In genomic region chr15:68054658-68055223, GRCh38 we compare ENCODE assay signal across 1 cellular context.
TF ChIP-seq lines count a peak whose summit lies in the region.

No MANE protein-coding gene starts in this region.

TF ChIP-seq in H1, 55 proteins besides CTCF, POLR2A, EP300 and RAD21 (continued from another document):
- TF ChIP-seq TAF1 (IDR thresholded peaks at IDR 0.05; ENCODE audit: low read depth, low read length), result no peak
- TF ChIP-seq SIX5 (IDR thresholded peaks at IDR 0.05; ENCODE audit: low read depth, low read length), result no peak
- no peak for TF ChIP-seq TAF7 (optimal IDR thresholded peaks at IDR 0.05; ENCODE audit: borderline replicate concordance, low read depth, low read length)
- no peak for TF ChIP-seq HDAC6 (IDR thresholded peaks at IDR 0.05; ENCODE audit: low read depth, low read length)
- TF ChIP-seq EZH2 (IDR thresholded peaks at IDR 0.05; ENCODE audit: low read depth, low read length, severe bottlenecking), result no peak
- TF ChIP-seq RNF2 (IDR thresholded peaks at IDR 0.05; ENCODE audit: borderline replicate concordance, low read depth, low read length, missing control alignments, poor library complexity, severe bottlenecking), result no peak
- TF ChIP-seq BRCA1 (IDR thresholded peaks at IDR 0.05; ENCODE audit: low read depth, low read length), result no peak
- no peak for TF ChIP-seq CTBP2 (IDR thresholded peaks at IDR 0.05; ENCODE audit: borderline replicate concordance, insufficient read depth, insufficient read length, low read length)
